In genomic region chr13:114153485-114154080, GRCh38 we compare ENCODE assay signal across 24 cellular contexts. TPM values are rescaled to one million over a fixed set of nuclear protein-coding genes. Genes with fewer than 3 reads are reported as not detected.
DNase-seq lines count a peak whose midpoint lies in the region; ATAC-seq and TF ChIP-seq lines count a peak whose summit lies in the region.
"Had no signal": no experiment of that assay in that cellular context is flagged by ENCODE, and none has a peak within 500 bp of the region (broad histone marks: within the 10 kb centered on the region; RNA-seq: fewer than 3 reads in every experiment).

No MANE protein-coding gene starts in this region.

- H3K27ac ChIP-seq in BLaER1 treated with 17β-estradiol and CSF1 and Interleukin-3, amounts not matched to agents 10 nM and 100 nM: peak overlapping the region in 10 of 11 experiments; percentile 36 to 84 (median 76); a peak in 19 of 22 replicates
- H3K27ac ChIP-seq in CD4-positive, alpha-beta memory T cell (ENCODE audit: low read depth, low read length): no peak overlapping the region
- H3K27ac ChIP-seq in suprapubic skin: no peak overlapping the region
- H3K27ac ChIP-seq: esophagus squamous epithelium, thyroid gland had no signal

- no peak for TF ChIP-seq EP300 in suprapubic skin (IDR thresholded peaks at IDR 0.05)

- H3K9ac ChIP-seq in BLaER1 treated with 17β-estradiol and CSF1 and Interleukin-3, amounts not matched to agents 10 nM and 100 nM: peak overlapping the region in 8 of 11 experiments; percentile 60 to 78 (median 71); a peak in 14 of 22 replicates

- intact Hi-C loops in CD4-positive, alpha-beta memory T cell (cut with micrococcal nuclease): no loop called here

- peaks cover 0 to 5% (median 0%) of the 10 kb centered on the region in 8 donors for H3K9me3 Mint-ChIP-seq in CD4-positive, alpha-beta memory T cell
- H3K9me3 Mint-ChIP-seq in activated T-helper 17 cell treated with anti-CD3 and anti-CD28 coated beads, Interleukin-2, amount 50 U/mL, for 72 hours: peaks cover 8% of the 10 kb centered on the region
- peaks cover 0 to 13% (median 7%) of the 10 kb centered on the region in 9 donors for H3K9me3 Mint-ChIP-seq in naive thymus-derived CD8-positive, alpha-beta T cell
- H3K9me3 Mint-ChIP-seq: activated T-helper 2 cell treated with anti-CD3 and anti-CD28 coated beads, Interferon-gamma antibody, Interleukin-2, Interleukin-4, amounts not matched to agents 10 μg/mL and 5 μg/mL and 100 μg/mL, durations not matched to agents 14 hours and 24 hours and 36 hours had no signal

- H3K9me3 ChIP-seq in BLaER1 treated with 17β-estradiol and CSF1 and Interleukin-3, amounts not matched to agents 10 nM and 100 nM (replicated peaks in 1 of 11): peaks cover 0 to 8% (median 0%) of the 10 kb centered on the region in 11 experiments; a peak in 1 of 22 replicates
- no peaks in the 10 kb centered on the region for H3K9me3 ChIP-seq in CD4-positive, alpha-beta memory T cell (ENCODE audit: control insufficient read depth in 1 of 2, low read length in 2 of 2)
- H3K9me3 ChIP-seq in suprapubic skin: no peaks in the 10 kb centered on the region
- H3K9me3 ChIP-seq: esophagus squamous epithelium, mucosa of descending colon, thyroid gland had no signal

- POLR2A ChIA-PET in CD4-positive, alpha-beta memory T cell (lab: Charles Lee; ENCODE audit: partially characterized antibody): interaction anchor here (1.0 to 4.0 kb wide), 4 partner anchors 9 to 14 kb away, joined by 3 to 30 read pairs (median 13); no protein-coding TSS in a partner anchor
- POLR2A ChIA-PET in naive thymus-derived CD8-positive, alpha-beta T cell (lab: Charles Lee): interaction anchor here (1.0 to 4.0 kb wide), 7 partner anchors 8 to 88 kb away, joined by 3 to 27 read pairs (median 18); no protein-coding TSS in a partner anchor

- peak overlapping the region in 7 of 10 experiments; percentile 40 to 61 (median 43); a peak in 11 of 20 replicates for H3K4me3 ChIP-seq in BLaER1 treated with 17β-estradiol and CSF1 and Interleukin-3, amounts not matched to agents 10 nM and 100 nM
- H3K4me3 ChIP-seq in CD4-positive, alpha-beta memory T cell (ENCODE audit: low read length in 2 of 2): no peak overlapping the region
- no peak overlapping the region for H3K4me3 ChIP-seq in suprapubic skin
- H3K4me3 ChIP-seq: esophagus squamous epithelium, GM23338, mucosa of descending colon, thyroid gland had no signal

- no peak for ATAC-seq in activated T-helper 17 cell treated with anti-CD3 and anti-CD28 coated beads, Interleukin-2, amount 50 U/mL, for 72 hours (replicated peaks)
- no peak for ATAC-seq in naive thymus-derived CD8-positive, alpha-beta T cell
- no peak for ATAC-seq in HG03565 (IDR thresholded peaks at IDR 0.05; ENCODE audit: unreplicated experiment)
- ATAC-seq: GM23338, left lobe of liver, mucosa of descending colon had no signal

- 98% methylated on average over 6 of the region's 6 CpGs for WGBS in suprapubic skin

- TF ChIP-seq CTCF in suprapubic skin (IDR thresholded peaks at IDR 0.05): no peak

- H3K4me1 Mint-ChIP-seq in CD4-positive, alpha-beta memory T cell: peaks cover 63 to 86% (median 76%) of the 10 kb centered on the region in 4 donors
- H3K4me1 Mint-ChIP-seq in activated T-helper 17 cell treated with anti-CD3 and anti-CD28 coated beads, Interleukin-2, amount 50 U/mL, for 72 hours: peaks cover 35% of the 10 kb centered on the region
- peaks cover 45 to 83% (median 81%) of the 10 kb centered on the region in 4 donors for H3K4me1 Mint-ChIP-seq in naive thymus-derived CD8-positive, alpha-beta T cell

- H3K27me3 Mint-ChIP-seq in CD4-positive, alpha-beta memory T cell: no peaks in the 10 kb centered on the region
- H3K27me3 Mint-ChIP-seq in activated T-helper 17 cell treated with anti-CD3 and anti-CD28 coated beads, Interleukin-2, amount 50 U/mL, for 72 hours: no peaks in the 10 kb centered on the region
- H3K27me3 Mint-ChIP-seq in naive thymus-derived CD8-positive, alpha-beta T cell: no peaks in the 10 kb centered on the region

- no peaks in the 10 kb centered on the region for H3K36me3 ChIP-seq in BLaER1 treated with 17β-estradiol and CSF1 and Interleukin-3, amounts not matched to agents 10 nM and 100 nM
- no peaks in the 10 kb centered on the region for H3K36me3 ChIP-seq in CD4-positive, alpha-beta memory T cell (ENCODE audit: insufficient read depth, low read length)
- no peaks in the 10 kb centered on the region for H3K36me3 ChIP-seq in suprapubic skin
- H3K36me3 ChIP-seq: esophagus squamous epithelium, thyroid gland had no signal

- CTCF ChIA-PET in CD4-positive, alpha-beta memory T cell (lab: Charles Lee; ENCODE audit: partially characterized antibody): no interaction called here

- no peaks in the 10 kb centered on the region; a peak in 1 of 22 replicates for H3K27me3 ChIP-seq in BLaER1 treated with 17β-estradiol and CSF1 and Interleukin-3, amounts not matched to agents 10 nM and 100 nM
- H3K27me3 ChIP-seq in CD4-positive, alpha-beta memory T cell (ENCODE audit: insufficient read depth, low read length): no peaks in the 10 kb centered on the region
- H3K27me3 ChIP-seq in suprapubic skin: no peaks in the 10 kb centered on the region
- H3K27me3 ChIP-seq: thyroid gland had no signal

- no peaks in the 10 kb centered on the region for H4K20me1 ChIP-seq in BLaER1 treated with 17β-estradiol and CSF1 and Interleukin-3, amounts not matched to agents 10 nM and 100 nM

- peak overlapping the region; percentile 82 to 100 (median 95) for H3K27ac Mint-ChIP-seq in CD4-positive, alpha-beta memory T cell
- H3K27ac Mint-ChIP-seq in activated T-helper 17 cell treated with anti-CD3 and anti-CD28 coated beads, Interleukin-2, amount 50 U/mL, for 72 hours: peak overlapping the region; percentile 5
- H3K27ac Mint-ChIP-seq in naive thymus-derived CD8-positive, alpha-beta T cell: peak overlapping the region in 9 of 10 donors; percentile 97 to 100 (median 98)
- H3K27ac Mint-ChIP-seq: activated T-helper 2 cell treated with anti-CD3 and anti-CD28 coated beads, Interferon-gamma antibody, Interleukin-2, Interleukin-4, amounts not matched to agents 10 μg/mL and 5 μg/mL and 100 μg/mL, durations not matched to agents 14 hours and 24 hours and 36 hours; GM23338 had no signal

- DNase-seq in CD4-positive, alpha-beta memory T cell: no peak
- no peak for DNase-seq in naive thymus-derived CD8-positive, alpha-beta T cell
- DNase-seq in suprapubic skin (ENCODE audit: low spot score in 2 of 2): no peak
- DNase-seq in NCI-H187 treated with DMSO at 0.1 percent for 48 hours (lab: John Stamatoyannopoulos, UW): no peak
- DNase-seq: effector memory CD4-positive, alpha-beta T cell; esophagus squamous epithelium; NCI-H1417 treated with DMSO at 0.1 percent for 48 hours; NCI-H2171; NCI-H69; occipital lobe; retina; stimulated activated CD8-positive, alpha-beta memory T cell treated with anti-CD3 and anti-CD28 coated beads, Interleukin-4, amount 100 ng/mL, for 48 hours; SW 1271; thyroid gland had no signal

- H3K4me1 ChIP-seq in BLaER1 treated with 17β-estradiol and CSF1 and Interleukin-3, amounts not matched to agents 10 nM and 100 nM: peaks cover 60 to 82% (median 70%) of the 10 kb centered on the region in 10 experiments
- peaks cover 80% of the 10 kb centered on the region for H3K4me1 ChIP-seq in CD4-positive, alpha-beta memory T cell (ENCODE audit: insufficient read depth, low read length)
- peaks cover 12% of the 10 kb centered on the region for H3K4me1 ChIP-seq in suprapubic skin
- H3K4me1 ChIP-seq: thyroid gland had no signal

- H3K4me3 Mint-ChIP-seq in CD4-positive, alpha-beta memory T cell: peak overlapping the region in 5 of 8 donors; percentile 4 to 75 (median 37)
- H3K4me3 Mint-ChIP-seq in activated T-helper 17 cell treated with anti-CD3 and anti-CD28 coated beads, Interleukin-2, amount 50 U/mL, for 72 hours: no peak overlapping the region
- H3K4me3 Mint-ChIP-seq in naive thymus-derived CD8-positive, alpha-beta T cell: peak overlapping the region; percentile 76 to 94 (median 86)
- H3K4me3 Mint-ChIP-seq: GM23338 had no signal

- peak overlapping the region; percentile 63 to 97 (median 86) for H3K4me2 ChIP-seq in BLaER1 treated with 17β-estradiol and CSF1 and Interleukin-3, amounts not matched to agents 10 nM and 100 nM
- H3K4me2 ChIP-seq: GM23338 had no signal

- peaks cover 0 to under 1% of the 10 kb centered on the region in 2 donors for H3K36me3 Mint-ChIP-seq in CD4-positive, alpha-beta memory T cell
- no peaks in the 10 kb centered on the region for H3K36me3 Mint-ChIP-seq in activated T-helper 17 cell treated with anti-CD3 and anti-CD28 coated beads, Interleukin-2, amount 50 U/mL, for 72 hours (ENCODE audit: low read depth)
- peaks cover 0 to 10% (median 2%) of the 10 kb centered on the region in 3 donors for H3K36me3 Mint-ChIP-seq in naive thymus-derived CD8-positive, alpha-beta T cell

- TF ChIP-seq POLR2A in suprapubic skin (IDR thresholded peaks at IDR 0.05): no peak

RNA-seq across cellular contexts. Expression of gene RASA3, which starts 21.2 kb away (rescaled TPM):
- total RNA-seq in CD4-positive, alpha-beta memory T cell: 100 to 1,000 TPM; 171 to 174 TPM
- polyA plus RNA-seq in CD4-positive, alpha-beta memory T cell: 100 to 1,000 TPM in 1 of 2 donors, 10 to 100 TPM in 1; 65.5 to 141 TPM
- total RNA-seq in activated T-helper 17 cell treated with anti-CD3 and anti-CD28 coated beads, Interleukin-2, amount 50 U/mL, for 72 hours: 10 to 100 TPM; 18.4 to 62.5 TPM
- 100 to 1,000 TPM; 194 to 196 TPM for total RNA-seq in naive thymus-derived CD8-positive, alpha-beta T cell
- polyA plus RNA-seq in naive thymus-derived CD8-positive, alpha-beta T cell: 100 to 1,000 TPM in 2 of 3 donors, 10 to 100 TPM in 1; 62.2 to 169 (median 105) TPM
- 10 to 100 TPM; 15.3 to 37.1 (median 16.4) TPM for total RNA-seq in suprapubic skin

RNA-seq across cellular contexts. Expression of gene CFAP97D2, which starts 25.5 kb away (rescaled TPM):
- total RNA-seq in CD4-positive, alpha-beta memory T cell: not detected
- polyA plus RNA-seq in CD4-positive, alpha-beta memory T cell: not detected
- total RNA-seq in activated T-helper 17 cell treated with anti-CD3 and anti-CD28 coated beads, Interleukin-2, amount 50 U/mL, for 72 hours: not detected
- 1 to 10 TPM; 1.5 to 2.0 TPM for total RNA-seq in naive thymus-derived CD8-positive, alpha-beta T cell
- 1 to 10 TPM; 2.6 to 4.8 (median 3.7) TPM for polyA plus RNA-seq in naive thymus-derived CD8-positive, alpha-beta T cell
- not detected for total RNA-seq in suprapubic skin
- total RNA-seq: activated T-helper 2 cell treated with anti-CD3 and anti-CD28 coated beads, Interferon-gamma antibody, Interleukin-2, Interleukin-4, amounts not matched to agents 10 μg/mL and 5 μg/mL and 100 μg/mL, durations not matched to agents 14 hours and 24 hours and 36 hours; cerebellum; esophagus squamous epithelium; glomerular endothelial cell; GM23338; left lobe of liver; mucosa of descending colon; occipital lobe; Right ventricle myocardium inferior; thyroid gland had no signal
- polyA plus RNA-seq: GM23338 had no signal

Comparison
In these comparisons a context has a peak if more than half of its experiments do, and no peak if none do; other contexts are left out.
1. H3K27ac ChIP-seq: peak in BLaER1 treated with 17β-estradiol and CSF1 and Interleukin-3, amounts not matched to agents 10 nM and 100 nM (10 of 11); none in CD4-positive, alpha-beta memory T cell (single experiment) and suprapubic skin (single experiment).
2. H3K4me3 ChIP-seq: peak in BLaER1 treated with 17β-estradiol and CSF1 and Interleukin-3, amounts not matched to agents 10 nM and 100 nM (7 of 10); none in CD4-positive, alpha-beta memory T cell (0 of 2) and suprapubic skin (single experiment).
3. H3K27ac Mint-ChIP-seq: peak in every context shown above with its lines; median percentile 98 in naive thymus-derived CD8-positive, alpha-beta T cell; 95 in CD4-positive, alpha-beta memory T cell; 5 in activated T-helper 17 cell treated with anti-CD3 and anti-CD28 coated beads, Interleukin-2, amount 50 U/mL, for 72 hours.